Comparison of ENCODE assay signal across 1 cellular context in the genomic region with DNA sequence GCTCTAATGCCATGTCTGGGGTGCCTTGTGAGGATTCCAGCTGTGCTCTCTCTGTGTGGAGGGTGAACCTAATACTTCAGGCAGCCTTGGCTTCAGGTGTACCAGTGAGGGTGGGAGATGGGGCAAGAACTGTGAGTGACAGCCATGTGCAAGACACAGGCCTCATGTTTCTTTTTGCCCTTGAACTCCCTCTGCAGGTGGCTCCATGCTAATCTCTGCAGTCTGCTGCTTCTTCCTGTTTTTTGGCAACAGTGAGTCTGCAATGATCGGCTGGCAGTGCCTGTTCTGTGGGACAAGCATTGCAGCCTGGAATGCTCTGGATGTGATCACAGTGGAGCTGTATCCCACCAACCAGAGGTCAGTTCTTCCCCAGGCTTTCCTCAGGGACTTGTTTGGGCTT.
TF ChIP-seq lines count a peak whose summit lies in the region.

No MANE protein-coding gene starts in this region.

TF ChIP-seq in WTC11, 78 proteins besides CTCF, POLR2A, EP300 and RAD21 (continued from another document):
- TF ChIP-seq FOXK1 (CRISPR knock-in tag; IDR thresholded peaks at IDR 0.05) (no peak), ATF2 (CRISPR knock-in tag; IDR thresholded peaks at IDR 0.05; ENCODE audit: borderline replicate concordance, low read depth) (no peak), ZNF425 (CRISPR knock-in tag; conservative IDR thresholded peaks at IDR 0.05) (no peak), GTF2I (CRISPR knock-in tag; conservative IDR thresholded peaks at IDR 0.05) (no peak), OVOL2 (CRISPR knock-in tag; IDR thresholded peaks at IDR 0.05; ENCODE audit: borderline replicate concordance) (no peak), RELA (CRISPR knock-in tag; IDR thresholded peaks at IDR 0.05; ENCODE audit: borderline replicate concordance) (no peak), ARID4B (CRISPR knock-in tag; IDR thresholded peaks at IDR 0.05; ENCODE audit: borderline replicate concordance) (no peak)
TF ChIP-seq in WTC11: peak in this region for 0.
